In the genomic region with DNA sequence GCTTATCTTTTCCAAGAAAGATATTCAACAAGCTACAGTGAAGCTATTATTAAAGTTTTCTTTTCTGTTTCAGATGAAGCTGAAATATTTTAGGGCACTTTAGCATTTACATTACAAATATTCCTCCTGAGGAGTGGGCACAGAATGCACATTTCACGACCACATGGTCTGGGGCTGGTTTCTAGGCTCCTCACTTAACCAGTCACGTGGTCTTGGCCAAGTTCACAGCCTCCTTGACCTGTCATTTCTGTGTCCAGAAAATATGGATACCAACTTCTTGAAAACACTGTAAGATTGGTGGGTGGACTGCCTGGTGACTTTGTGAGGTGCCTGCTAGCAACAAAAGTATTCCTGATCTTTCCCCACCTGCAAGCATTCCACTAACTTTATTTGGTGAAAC, we compare ENCODE assay signal across 1 cellular context.
A peak's percentile ranks its signal among the peaks of the same experiment; 100 is the strongest.
TF ChIP-seq lines count a peak whose summit lies in the region.

No MANE protein-coding gene starts in this region.

TF ChIP-seq in K562, 482 proteins besides CTCF, POLR2A, EP300 and RAD21 (continued from another document):
- TF ChIP-seq, protein P1, sequence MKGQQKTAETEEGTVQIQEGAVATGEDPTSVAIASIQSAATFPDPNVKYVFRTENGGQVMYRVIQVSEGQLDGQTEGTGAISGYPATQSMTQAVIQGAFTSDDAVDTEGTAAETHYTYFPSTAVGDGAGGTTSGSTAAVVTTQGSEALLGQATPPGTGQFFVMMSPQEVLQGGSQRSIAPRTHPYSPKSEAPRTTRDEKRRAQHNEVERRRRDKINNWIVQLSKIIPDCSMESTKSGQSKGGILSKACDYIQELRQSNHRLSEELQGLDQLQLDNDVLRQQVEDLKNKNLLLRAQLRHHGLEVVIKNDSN (CRISPR knock-in tag; IDR thresholded peaks at IDR 0.05): peak; percentile 59
